8 cellular contexts compared by ENCODE assay signal in the genomic region with DNA sequence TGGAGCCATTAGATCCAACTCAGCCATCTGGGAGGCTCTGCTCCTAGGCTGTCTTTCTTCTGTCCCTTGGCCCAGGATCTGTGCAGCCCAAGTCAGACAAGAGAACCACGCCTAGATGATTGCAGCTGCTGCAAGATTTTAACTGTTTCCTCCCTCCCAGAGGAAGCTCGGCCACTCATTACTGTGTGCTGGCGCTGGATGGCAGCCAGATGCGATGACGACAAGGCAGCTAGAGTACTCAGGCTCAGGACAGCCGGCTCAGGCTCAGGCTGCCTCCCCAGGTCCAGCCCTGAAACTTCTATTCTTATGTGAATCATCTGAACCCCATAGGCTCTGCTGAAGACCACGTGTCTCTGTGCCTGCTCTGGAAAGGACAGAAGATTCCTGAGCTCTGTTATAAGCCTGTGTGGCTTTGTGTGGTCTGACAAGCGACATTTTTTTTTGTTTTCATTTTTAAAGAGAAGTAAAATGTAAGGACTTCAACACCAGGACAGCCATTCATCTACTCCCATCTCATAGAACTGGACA. TPM values are rescaled to one million over a fixed set of nuclear protein-coding genes. Genes with fewer than 3 reads are reported as not detected.
DNase-seq lines count a peak whose midpoint lies in the region; ATAC-seq and TF ChIP-seq lines count a peak whose summit lies in the region.

No MANE protein-coding gene starts in this region.

- intact Hi-C loops in breast epithelium (cut with DNase I; ENCODE audit: low total_unique reads): no loop called here

- H3K36me3 ChIP-seq in breast epithelium: no peaks in the 10 kb centered on the region

- H3K36me3 Mint-ChIP-seq in immature natural killer cell: peaks cover 0 to 4% (median 3%) of the 10 kb centered on the region in 3 donors

- H3K9me3 Mint-ChIP-seq in immature natural killer cell: no peaks in the 10 kb centered on the region

- DNase-seq in Caki2 (ENCODE audit: low read depth): peak; percentile 97
- DNase-seq in Jurkat, Clone E6-1 (ENCODE audit: low read depth, low spot score): peak; percentile 60
- peak; percentile 99 for DNase-seq in RKO (ENCODE audit: low spot score)
- DNase-seq in breast epithelium (ENCODE audit: low spot score in 2 of 2): peak; percentile 80 to 81
- DNase-seq in iPS-NIHi7 (ENCODE audit: extremely low spot score): peak; percentile 76
- DNase-seq in skeletal muscle cell (ENCODE audit: low read depth): peak; percentile 97
- DNase-seq in immature natural killer cell: no peak

- H3K4me1 Mint-ChIP-seq in immature natural killer cell: peaks cover 0 to 8% of the 10 kb centered on the region in 2 donors

- no peaks in the 10 kb centered on the region for H3K27me3 ChIP-seq in breast epithelium

- H3K4me3 Mint-ChIP-seq in immature natural killer cell: peak overlapping the region in 1 of 5 donors; percentile 35

- peak; percentile 60 for ATAC-seq in GM21381 (IDR thresholded peaks at IDR 0.05; ENCODE audit: unreplicated experiment)

- in situ Hi-C loops in Caki2 (cut with HindIII; ENCODE audit: low pct_unique_long_range_greater_than_20kb, low sequenced_read_pairs): no loop called here

- H3K27ac ChIP-seq in breast epithelium: peak overlapping the region; percentile 68 to 76

- peak overlapping the region in 1 of 6 donors; percentile 53 for H3K27ac Mint-ChIP-seq in immature natural killer cell

- peak overlapping the region; percentile 11 for H3K4me3 ChIP-seq in Jurkat, Clone E6-1 (ENCODE audit: low read length)
- H3K4me3 ChIP-seq in breast epithelium: peak overlapping the region; percentile 47 to 62 (median 48)
- peak overlapping the region; percentile 83 for H3K4me3 ChIP-seq in skeletal muscle cell (ENCODE audit: low read depth, low read length)

- peaks cover 0 to 4% (median 2%) of the 10 kb centered on the region in 3 donors for H3K27me3 Mint-ChIP-seq in immature natural killer cell (ENCODE audit: low read depth in 3 of 3)

- no peaks in the 10 kb centered on the region for H3K9me3 ChIP-seq in breast epithelium

- no peak for TF ChIP-seq POLR2A in breast epithelium (IDR thresholded peaks at IDR 0.05)

- no peak for TF ChIP-seq CTCF in breast epithelium (IDR thresholded peaks at IDR 0.05)

- H3K4me1 ChIP-seq in breast epithelium: peaks cover 0 to 14% of the 10 kb centered on the region in 2 donors

RNA-seq across cellular contexts. Expression of gene FBXW10B, which starts 32.1 kb away (rescaled TPM):
- total RNA-seq in Caki2 (2014; rRNA removed; shearing (Covaris generic); ENCODE audit: low replicate concordance): 5.7 and 5.8 TPM in 2 replicates
- not detected for polyA plus RNA-seq in Jurkat, Clone E6-1 (2012; ENCODE audit: insufficient read depth, insufficient read length)
- 1 to 10 TPM in 1 of 3 donors, under 1 TPM in 1, not detected in 1; 0.48 to 4.9 TPM for total RNA-seq in breast epithelium
- polyA plus RNA-seq in immature natural killer cell: not detected

RNA-seq across cellular contexts. Expression of gene TRIM16, which starts 32.5 kb away (rescaled TPM):
- total RNA-seq in Caki2 (2014; rRNA removed; shearing (Covaris generic); ENCODE audit: low replicate concordance): 279 and 345 TPM in 2 replicates
- 11.5 TPM for polyA plus RNA-seq in Jurkat, Clone E6-1 (2012; ENCODE audit: insufficient read depth, insufficient read length)
- 10 to 100 TPM; 12.5 to 15.4 (median 13.3) TPM for total RNA-seq in breast epithelium
- 1 to 10 TPM; 1.8 to 5.0 (median 3.1) TPM for polyA plus RNA-seq in immature natural killer cell

RNA-seq across cellular contexts. Expression of gene ZNF286A, which starts 47.9 kb away (rescaled TPM):
- total RNA-seq in Caki2 (2014; rRNA removed; shearing (Covaris generic); ENCODE audit: low replicate concordance): 11.7 and 19.2 TPM in 2 replicates
- 26.0 TPM for polyA plus RNA-seq in Jurkat, Clone E6-1 (2012; ENCODE audit: insufficient read depth, insufficient read length)
- total RNA-seq in breast epithelium: 10 to 100 TPM; 22.9 to 27.5 (median 23.3) TPM
- 10 to 100 TPM in 2 of 3 donors, 1 to 10 TPM in 1; 7.0 to 17.2 (median 11.9) TPM for polyA plus RNA-seq in immature natural killer cell

Comparison
In these comparisons a context has a peak if more than half of its experiments do, and no peak if none do; other contexts are left out.
1. DNase-seq: peak in Caki2 (single experiment), Jurkat, Clone E6-1 (single experiment), RKO (single experiment), breast epithelium (2 of 2), iPS-NIHi7 (single experiment) and skeletal muscle cell (single experiment); none in immature natural killer cell (0 of 3).
2. H3K4me3 ChIP-seq: peak in every context shown above with its lines; median percentile 83 in skeletal muscle cell; 48 in breast epithelium; 11 in Jurkat, Clone E6-1.
3. RNA of gene TRIM16, which starts 32.5 kb away (total RNA-seq): 279 to 345 TPM in Caki2; 12.5 to 15.4 TPM in breast epithelium; every median in the first group is over 10 times any median in the second.